ENCODE assay signal across 18 cellular contexts in the genomic region with DNA sequence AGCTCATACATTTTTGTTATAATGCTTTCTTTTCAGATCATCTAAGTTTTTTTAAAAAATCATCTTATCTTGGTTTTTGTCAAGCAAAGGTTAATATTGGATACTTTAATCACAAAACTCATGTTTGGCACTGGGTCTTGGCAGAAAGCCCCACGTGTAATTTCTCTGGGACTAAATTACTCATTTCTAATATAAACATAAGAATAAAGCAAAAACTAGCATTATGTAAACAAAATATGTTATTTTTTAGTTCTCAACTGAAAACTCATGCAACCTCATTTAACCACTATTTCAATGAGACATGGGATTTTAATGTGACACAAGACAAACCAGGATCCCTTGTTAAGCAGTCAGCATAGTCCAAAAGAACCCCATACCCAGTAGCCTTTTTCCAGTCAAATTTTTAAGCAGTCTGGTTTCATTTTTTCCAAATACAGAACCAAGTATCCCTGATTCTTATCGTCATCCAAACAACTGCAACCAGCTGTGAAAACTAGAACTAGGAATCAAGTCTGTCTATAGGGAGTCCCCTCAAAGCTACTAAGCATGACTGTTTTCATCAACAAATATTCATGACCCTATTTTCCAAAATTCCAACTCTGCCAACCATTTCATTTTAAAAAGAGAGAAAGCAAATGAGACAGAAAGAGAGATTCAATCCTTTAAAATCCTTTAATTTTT. TPM values are rescaled to one million over a fixed set of nuclear protein-coding genes. Genes with fewer than 3 reads are reported as not detected.
"Had no signal": no experiment of that assay in that cellular context is flagged by ENCODE, and none has a peak within 500 bp of the region (broad histone marks: within the 10 kb centered on the region; RNA-seq: fewer than 3 reads in every experiment).

No MANE protein-coding gene starts in this region.

- ATAC-seq: activated CD4-positive, alpha-beta T cell treated with anti-CD3 and anti-CD28 coated beads for 36 hours; activated T-cell treated with anti-CD3 and anti-CD28 coated beads, Interleukin-2, amount 50 U/mL, for 72 hours; left lung; psoas muscle; stimulated activated naive CD8-positive, alpha-beta T cell treated with anti-CD3 and anti-CD28 coated beads, Interleukin-15, Interleukin-2, amounts not matched to agents 100 U/mL and 50 U/mL, for 24 hours; T-cell had no signal

- H3K4me3 ChIP-seq: left lung, psoas muscle had no signal

- H3K36me3 ChIP-seq: left lung had no signal

- DNase-seq: activated CD4-positive, alpha-beta memory T cell treated with anti-CD3 and anti-CD28 coated beads, Interleukin-2, amount 10 ng/mL, durations not matched to agents 7 days and 5 days; activated CD4-positive, alpha-beta T cell treated with anti-CD3 and anti-CD28 coated beads for 36 hours; activated gamma-delta T cell treated with Interleukin-2 at 50 U/mL for 16 hours; activated naive CD8-positive, alpha-beta T cell treated with anti-CD3 and anti-CD28 coated beads for 36 hours; activated T-cell treated with anti-CD3 and anti-CD28 coated beads, Interleukin-2, amount 50 U/mL, for 72 hours; central memory CD4-positive, alpha-beta T cell; cortex of kidney; effector memory CD4-positive, alpha-beta T cell; head of caudate nucleus; left lung; mesenchymal stem cell; nephron progenitor cell; psoas muscle; stimulated activated CD4-positive, alpha-beta T cell treated with anti-CD3 and anti-CD28 coated beads, Interleukin-4, amount 100 ng/mL, for 1 hour; stimulated activated CD8-positive, alpha-beta memory T cell treated with anti-CD3 and anti-CD28 coated beads, Interleukin-4, amount 100 ng/mL, for 48 hours; stimulated activated naive CD8-positive, alpha-beta T cell treated with anti-CD3 and anti-CD28 coated beads, Interleukin-15, Interleukin-2, amounts not matched to agents 100 U/mL and 50 U/mL, for 24 hours; T-cell had no signal

- H3K9me3 ChIP-seq: psoas muscle had no signal

- H3K4me1 ChIP-seq: left lung, psoas muscle had no signal

- H3K27ac ChIP-seq: left lung, psoas muscle, VCaP had no signal

- H3K27me3 ChIP-seq: left lung had no signal

RNA-seq across cellular contexts. Expression of gene PID1, which starts 27.1 kb away (rescaled TPM):
- total RNA-seq: activated CD4-positive, alpha-beta memory T cell treated with anti-CD3 and anti-CD28 coated beads, Interleukin-2, amount 10 ng/mL, durations not matched to agents 7 days and 5 days; activated CD4-positive, alpha-beta T cell treated with anti-CD3 and anti-CD28 coated beads for 36 hours; activated naive CD8-positive, alpha-beta T cell treated with anti-CD3 and anti-CD28 coated beads for 36 hours; activated T-cell treated with anti-CD3 and anti-CD28 coated beads, Interleukin-2, amount 50 U/mL, for 72 hours had no signal
